Comparison of ENCODE assay signal across 8 cellular contexts in the genomic region with DNA sequence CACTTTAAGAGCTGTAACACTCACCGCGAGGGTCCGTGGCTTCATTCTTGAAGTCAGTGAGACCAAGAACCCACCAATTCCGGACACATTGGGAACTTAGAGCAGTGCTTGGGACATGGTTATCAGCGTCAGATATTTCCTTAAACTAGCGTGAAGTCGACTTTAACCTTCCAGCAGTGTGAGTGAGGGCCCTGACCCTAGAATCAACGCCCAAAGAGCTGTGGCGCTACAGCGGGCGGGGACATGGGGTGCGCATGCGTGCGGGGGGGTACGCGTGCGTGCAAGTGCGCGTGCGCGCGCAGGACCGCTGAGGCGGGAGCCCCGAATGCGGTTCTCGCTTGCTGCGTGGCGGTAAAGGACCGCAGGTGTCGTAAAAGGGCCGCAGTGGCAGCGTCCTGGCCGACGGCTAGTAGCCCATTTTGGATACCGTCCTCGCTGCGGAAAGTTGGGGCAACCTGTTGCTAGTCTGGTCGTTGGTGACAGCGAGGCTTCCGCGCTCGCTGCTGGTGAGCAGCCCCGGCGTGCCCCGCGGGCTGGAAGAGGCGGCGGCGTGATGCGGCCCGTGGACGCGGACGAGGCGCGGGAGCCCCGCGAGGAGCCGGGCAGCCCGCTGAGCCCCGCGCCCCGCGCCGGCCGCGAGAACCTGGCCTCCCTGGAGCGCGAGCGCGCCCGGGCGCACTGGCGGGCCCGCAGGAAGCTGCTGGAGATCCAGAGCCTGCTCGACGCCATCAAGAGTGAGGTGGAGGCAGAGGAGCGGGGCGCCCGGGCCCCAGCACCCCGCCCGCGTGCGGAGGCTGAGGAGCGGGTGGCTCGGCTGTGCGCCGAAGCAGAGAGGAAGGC. TPM values are rescaled to one million over a fixed set of nuclear protein-coding genes. Genes with fewer than 3 reads are reported as not detected.
A peak's percentile ranks its signal among the peaks of the same experiment; 100 is the strongest.
DNase-seq lines count a peak whose midpoint lies in the region; ATAC-seq and TF ChIP-seq lines count a peak whose summit lies in the region.

No MANE protein-coding gene starts in this region.

- peaks cover 14% of the 10 kb centered on the region; the same call in 1 of the 2 replicates for H4K20me1 ChIP-seq in DOHH2 (ENCODE audit: control insufficient read depth, insufficient read depth, low read depth, low read length)

- CTCF ChIA-PET in RWPE1 (lab: Yijun Ruan, JAX): no interaction called here

- peaks cover 26% of the 10 kb centered on the region for H3K36me3 Mint-ChIP-seq in neural crest cell (ENCODE audit: low read depth)

- H3K9me3 Mint-ChIP-seq in neural crest cell: no peaks in the 10 kb centered on the region

- H3F3A ChIP-seq in DOHH2 (ENCODE audit: control insufficient read depth, insufficient read depth): no peaks in the 10 kb centered on the region

- H3K4me1 ChIP-seq in DOHH2 (ENCODE audit: control insufficient read depth, low read length) (peaks cover 36% of the 10 kb centered on the region), foreskin keratinocyte (peaks cover 6% of the 10 kb centered on the region), stomach (peaks cover 19 to 47% (median 38%) of the 10 kb centered on the region in 4 donors)

- POLR2A ChIA-PET in RWPE1 (lab: Yijun Ruan, JAX; ENCODE audit: low non-redundant PET): no interaction called here

- peaks cover 46% of the 10 kb centered on the region for H3K79me2 ChIP-seq in DOHH2 (ENCODE audit: control insufficient read depth, low read length)

- H3K4me3 ChIP-seq in DOHH2 (ENCODE audit: low read length): peak overlapping the region; percentile 80
- H3K4me3 ChIP-seq in stomach: peak overlapping the region; percentile 85 to 95 (median 90)

- no peak for TF ChIP-seq EP300 in stomach (IDR thresholded peaks at IDR 0.05)

- ATAC-seq in GM21786 (IDR thresholded peaks at IDR 0.05; ENCODE audit: unreplicated experiment) (peak; percentile 64), foreskin keratinocyte (peak; percentile 72)

- no peak for TF ChIP-seq POLR2A in stomach (IDR thresholded peaks at IDR 0.05)

- H3K9me3 ChIP-seq in DOHH2 (ENCODE audit: control insufficient read depth, insufficient read depth, low read length) (no peaks in the 10 kb centered on the region), KOPT-K1 (ENCODE audit: insufficient read depth, low read length, poor library complexity, severe bottlenecking) (peaks cover 4% of the 10 kb centered on the region), stomach (no peaks in the 10 kb centered on the region)

- H3K27me3 Mint-ChIP-seq in neural crest cell (ENCODE audit: low read depth): no peaks in the 10 kb centered on the region

- no peaks in the 10 kb centered on the region for H3K27me3 ChIP-seq in DOHH2 (ENCODE audit: control insufficient read depth, low read length)
- H3K27me3 ChIP-seq in foreskin keratinocyte: no peaks in the 10 kb centered on the region
- no peaks in the 10 kb centered on the region for H3K27me3 ChIP-seq in stomach

- TF ChIP-seq CTCF in DOHH2 (IDR thresholded peaks at IDR 0.05; ENCODE audit: low read depth, low read length, poor library complexity, severe bottlenecking) (no peak), RWPE1 (conservative IDR thresholded peaks at IDR 0.05; ENCODE audit: low read depth) (no peak), foreskin keratinocyte (conservative IDR thresholded peaks at IDR 0.05) (peak; percentile 4), neural crest cell (conservative IDR thresholded peaks at IDR 0.05) (no peak), stomach (IDR thresholded peaks at IDR 0.05) (peak in 1 of 7 experiments; percentile 18)

- 1 to 5% (median 1%) methylated on average over 18 to 89 of the region's 89 CpGs for WGBS in stomach, 5 donors

- peak; percentile 96 for DNase-seq in RWPE1 (ENCODE audit: low spot score)
- DNase-seq in activated gamma-delta T cell (lab: John Stamatoyannopoulos, UW): peak; percentile 88
- peak; percentile 73 to 85 for DNase-seq in foreskin keratinocyte
- peak; percentile 82 for DNase-seq in neural crest cell (ENCODE audit: low read depth, low spot score)
- DNase-seq in stomach: peak; percentile 95

- peak overlapping the region; percentile 64 for H3K4me2 ChIP-seq in DOHH2 (ENCODE audit: low read length)

- peak overlapping the region; percentile 91 for H3K4me3 Mint-ChIP-seq in neural crest cell

- peak overlapping the region; percentile 78 for H3K27ac ChIP-seq in DOHH2 (ENCODE audit: low read depth, low read length)
- peak overlapping the region; percentile 92 for H3K27ac ChIP-seq in KOPT-K1 (ENCODE audit: low read depth, low read length, poor library complexity, severe bottlenecking)
- peak overlapping the region; percentile 87 for H3K27ac ChIP-seq in RWPE1
- peak overlapping the region; percentile 39 for H3K27ac ChIP-seq in foreskin keratinocyte
- peak overlapping the region; percentile 81 to 94 (median 89) for H3K27ac ChIP-seq in stomach

- H3K9me2 ChIP-seq in DOHH2 (replicated peaks; ENCODE audit: control insufficient read depth, low read length): no peaks in the 10 kb centered on the region

- H3K27ac Mint-ChIP-seq in neural crest cell (ENCODE audit: unreplicated experiment): peak overlapping the region; percentile 99

- intact Hi-C loops in stomach (cut with DNase I; ENCODE audit: low total_unique reads): no loop called here

- H3K36me3 ChIP-seq in DOHH2 (ENCODE audit: control insufficient read depth, low read length) (peaks cover 34% of the 10 kb centered on the region), KOPT-K1 (ENCODE audit: insufficient read depth, low read length) (peaks cover 41% of the 10 kb centered on the region), stomach (peaks cover 0 to 19% (median 10%) of the 10 kb centered on the region in 4 donors)

- peaks cover 42% of the 10 kb centered on the region for H3K4me1 Mint-ChIP-seq in neural crest cell

RNA-seq across cellular contexts. Expression of gene S100P, which starts 19.8 kb away (rescaled TPM):
- total RNA-seq in foreskin keratinocyte: 1.1 TPM in 1 of 2 replicates, not detected in the other
- 0.27 TPM in 1 of 2 replicates, not detected in the other for polyA plus RNA-seq in foreskin keratinocyte
- total RNA-seq in neural crest cell: not detected in 2 replicates
- 100 to 1,000 TPM in 2 of 5 donors, 10 to 100 TPM in 1, 1 to 10 TPM in 1, not detected in 1; 3.1 to 237 (median 93.3) TPM for total RNA-seq in stomach
- polyA plus RNA-seq in stomach: 1,000 to 10,000 TPM in 1 of 3 donors, 100 to 1,000 TPM in 2; 142 to 2,173 (median 337) TPM

RNA-seq across cellular contexts. Expression of gene MRFAP1, which starts 33.4 kb away (rescaled TPM):
- total RNA-seq in foreskin keratinocyte: 185 and 228 TPM in 2 replicates
- 305 and 336 TPM in 2 replicates for polyA plus RNA-seq in foreskin keratinocyte
- total RNA-seq in neural crest cell: 317 and 325 TPM in 2 replicates
- 100 to 1,000 TPM in 3 of 5 donors, 10 to 100 TPM in 2; 51.9 to 369 (median 105) TPM for total RNA-seq in stomach
- 100 to 1,000 TPM; 234 to 315 (median 267) TPM for polyA plus RNA-seq in stomach

RNA-seq across cellular contexts. Expression of gene MRFAP1L1, which starts 35.8 kb away (rescaled TPM):
- total RNA-seq in foreskin keratinocyte (48.2 and 53.9 TPM in 2 replicates), neural crest cell (70.4 and 74.0 TPM in 2 replicates), stomach (10 to 100 TPM in 4 of 5 donors, 1 to 10 TPM in 1; 2.3 to 60.7 (median 51.7) TPM)
- polyA plus RNA-seq in foreskin keratinocyte (45.3 and 49.5 TPM in 2 replicates), stomach (10 to 100 TPM; 54.6 to 61.9 (median 57.3) TPM)

RNA-seq across cellular contexts. Expression of gene BLOC1S4, which starts 42.1 kb away (rescaled TPM):
- total RNA-seq in foreskin keratinocyte (7.8 and 8.5 TPM in 2 replicates), neural crest cell (23.8 and 25.1 TPM in 2 replicates), stomach (10 to 100 TPM in 4 of 5 donors, 1 to 10 TPM in 1; 9.5 to 64.3 (median 31.5) TPM)
- polyA plus RNA-seq in foreskin keratinocyte (11.5 and 12.4 TPM in 2 replicates), stomach (10 to 100 TPM in 1 of 3 donors, 1 to 10 TPM in 2; 8.4 to 13.1 (median 8.9) TPM)

Comparison
In these comparisons a context has a peak if more than half of its experiments do, and no peak if none do; other contexts are left out.
1. Peak in every context shown above with its lines: DNase-seq, ATAC-seq, H3K4me3 ChIP-seq and H3K27ac ChIP-seq.
2. H3K27ac ChIP-seq: peak in every context shown above with its lines; median percentile 92 in KOPT-K1; 89 in stomach; 87 in RWPE1; 78 in DOHH2; 39 in foreskin keratinocyte.